ENCODE assay signal across 29 cellular contexts in genomic region chr11:121351089-121351488, GRCh38. TPM values are rescaled to one million over a fixed set of nuclear protein-coding genes. Genes with fewer than 3 reads are reported as not detected.
DNase-seq lines count a peak whose midpoint lies in the region; ATAC-seq and TF ChIP-seq lines count a peak whose summit lies in the region.
"Had no signal": no experiment of that assay in that cellular context is flagged by ENCODE, and none has a peak within 500 bp of the region (broad histone marks: within the 10 kb centered on the region; RNA-seq: fewer than 3 reads in every experiment).

No MANE protein-coding gene starts in this region.

- H3K4me3 ChIP-seq in fibroblast of mammary gland (ENCODE audit: control insufficient read depth, low read depth, low read length): no peak overlapping the region
- H3K4me3 ChIP-seq in neural progenitor cell: no peak overlapping the region
- H3K4me3 ChIP-seq in CD8-positive, alpha-beta T cell (ENCODE audit: low read depth, low read length): no peak overlapping the region
- H3K4me3 ChIP-seq in gastrocnemius medialis: no peak overlapping the region
- H3K4me3 ChIP-seq: gastroesophageal sphincter, K562, sigmoid colon, stomach, tibial nerve had no signal

- no peak for ATAC-seq in CD8-positive, alpha-beta T cell
- ATAC-seq in gastrocnemius medialis (no peak), GM18520 (IDR thresholded peaks at IDR 0.05; ENCODE audit: unreplicated experiment) (no peak)
- ATAC-seq: activated CD8-positive, alpha-beta T cell treated with anti-CD3 and anti-CD28 coated beads for 36 hours; gastroesophageal sphincter; K562 had no signal

- no peaks in the 10 kb centered on the region for H4K20me1 ChIP-seq in neural progenitor cell (ENCODE audit: low read depth)

- no peak overlapping the region for H3K4me3 Mint-ChIP-seq in neural progenitor cell
- no peak overlapping the region for H3K4me3 Mint-ChIP-seq in CD8-positive, alpha-beta T cell
- H3K4me3 Mint-ChIP-seq: activated CD8-positive, alpha-beta T cell treated with anti-CD3 and anti-CD28 coated beads for 36 hours; activated T-helper 1 cell treated with anti-CD3 and anti-CD28 coated beads, Interleukin-12 subunit alpha, Interleukin-12 subunit beta, Interleukin-2, Interleukin-4 antibody, amounts not matched to agents 30 ng/mL and 10 ng/mL and 1 ng/mL, durations not matched to agents 14 hours and 24 hours and 36 hours; T-helper 2 cell treated with Interferon-gamma antibody and Interleukin-4, amounts not matched to agents 5 μg/mL and 100 μg/mL, for 36 hours had no signal

- no peak for TF ChIP-seq POLR2A in gastrocnemius medialis (IDR thresholded peaks at IDR 0.05)

- DNase-seq in G401 (ENCODE audit: low spot score): peak; percentile 80
- peak; percentile 33 for DNase-seq in NCI-H1694 treated with DMSO at 0.1 percent for 48 hours (lab: John Stamatoyannopoulos, UW)
- peak; percentile 5 for DNase-seq in fibroblast of mammary gland (ENCODE audit: low read depth)
- no peak for DNase-seq in neural progenitor cell (ENCODE audit: low spot score)
- DNase-seq in CD8-positive, alpha-beta T cell: no peak
- DNase-seq in gastrocnemius medialis: no peak
- no peak for DNase-seq in KG1 (lab: John Stamatoyannopoulos, UW)
- DNase-seq: activated CD8-positive, alpha-beta memory T cell treated with anti-CD3 and anti-CD28 coated beads, Interleukin-2, amount 50 U/mL, for 48 hours; activated CD8-positive, alpha-beta T cell treated with anti-CD3 and anti-CD28 coated beads for 36 hours; activated naive CD4-positive, alpha-beta T cell treated with Interleukin-2 at 50 U/mL for 16 hours; cerebellar nuclear complex; DMS153; GF-D8; GOT3; MM.1S; NCI-H1105 treated with DMSO at 0.1 percent for 48 hours; NCI-H2029; NCI-H345; NCI-H82; sigmoid colon; stimulated activated CD4-positive, alpha-beta T cell treated with anti-CD3 and anti-CD28 coated beads, Interleukin-4, amount 100 ng/mL, for 1 hour; stomach had no signal

- H3K27ac ChIP-seq in neural progenitor cell: no peak overlapping the region
- no peak overlapping the region for H3K27ac ChIP-seq in CD8-positive, alpha-beta T cell (ENCODE audit: low read depth, low read length)
- no peak overlapping the region for H3K27ac ChIP-seq in gastrocnemius medialis
- H3K27ac ChIP-seq: neutrophil, stomach, tibial nerve had no signal

- no peak for TF ChIP-seq CTCF in fibroblast of mammary gland (conservative IDR thresholded peaks at IDR 0.05; ENCODE audit: control insufficient read depth, insufficient read depth, low read depth, low read length)
- TF ChIP-seq CTCF in neural progenitor cell (IDR thresholded peaks at IDR 0.05): no peak
- TF ChIP-seq CTCF in CD8-positive, alpha-beta T cell (IDR thresholded peaks at IDR 0.05): no peak
- TF ChIP-seq CTCF in gastrocnemius medialis (IDR thresholded peaks at IDR 0.05 in 4 of 5, conservative IDR thresholded peaks at IDR 0.05 in 1 of 5): no peak

- no peaks in the 10 kb centered on the region for H3K36me3 ChIP-seq in neural progenitor cell
- no peaks in the 10 kb centered on the region for H3K36me3 ChIP-seq in CD8-positive, alpha-beta T cell (ENCODE audit: insufficient read depth, low read length)
- no peaks in the 10 kb centered on the region for H3K36me3 ChIP-seq in gastrocnemius medialis
- H3K36me3 ChIP-seq: gastroesophageal sphincter, neutrophil, sigmoid colon, stomach, tibial nerve had no signal

- H3K9me3 Mint-ChIP-seq in neural progenitor cell: no peaks in the 10 kb centered on the region
- H3K9me3 Mint-ChIP-seq in CD8-positive, alpha-beta T cell: no peaks in the 10 kb centered on the region
- H3K9me3 Mint-ChIP-seq: activated CD8-positive, alpha-beta T cell treated with anti-CD3 and anti-CD28 coated beads for 36 hours; T-helper 2 cell treated with Interferon-gamma antibody and Interleukin-4, amounts not matched to agents 5 μg/mL and 100 μg/mL, for 36 hours had no signal

- H3K27me3 ChIP-seq in neural progenitor cell (no peaks in the 10 kb centered on the region), gastrocnemius medialis (peaks cover 0 to 2% (median 0%) of the 10 kb centered on the region in 3 donors)
- no peaks in the 10 kb centered on the region for H3K27me3 ChIP-seq in CD8-positive, alpha-beta T cell (ENCODE audit: insufficient read depth, low read length)
- H3K27me3 ChIP-seq: gastroesophageal sphincter, neutrophil, sigmoid colon, stomach had no signal

- no peaks in the 10 kb centered on the region for H3K9me3 ChIP-seq in neural progenitor cell (ENCODE audit: low read depth)
- no peaks in the 10 kb centered on the region for H3K9me3 ChIP-seq in CD8-positive, alpha-beta T cell (ENCODE audit: low read length)
- H3K9me3 ChIP-seq in gastrocnemius medialis: no peaks in the 10 kb centered on the region
- H3K9me3 ChIP-seq: gastroesophageal sphincter, neutrophil, sigmoid colon, stomach, tibial nerve had no signal

- intact Hi-C loops in CD8-positive, alpha-beta T cell (cut with DNase I, micrococcal nuclease): no loop called here
- intact Hi-C loops in gastrocnemius medialis (cut with DNase I; ENCODE audit: low total_unique reads): no loop called here

- peaks cover 16% of the 10 kb centered on the region for H3K4me1 Mint-ChIP-seq in neural progenitor cell
- H3K4me1 Mint-ChIP-seq in CD8-positive, alpha-beta T cell (ENCODE audit: low read depth): no peaks in the 10 kb centered on the region

- POLR2A ChIA-PET in CD8-positive, alpha-beta T cell (lab: Charles Lee): no interaction called here

- no peak overlapping the region for H3K9ac ChIP-seq in neural progenitor cell

- H3K27ac Mint-ChIP-seq in neural progenitor cell: no peak overlapping the region
- H3K27ac Mint-ChIP-seq in CD8-positive, alpha-beta T cell: no peak overlapping the region
- H3K27ac Mint-ChIP-seq: activated CD8-positive, alpha-beta T cell treated with anti-CD3 and anti-CD28 coated beads for 36 hours; activated T-helper 1 cell treated with anti-CD3 and anti-CD28 coated beads, Interleukin-12 subunit alpha, Interleukin-12 subunit beta, Interleukin-2, Interleukin-4 antibody, amounts not matched to agents 30 ng/mL and 10 ng/mL and 1 ng/mL, durations not matched to agents 14 hours and 24 hours and 36 hours; T-helper 2 cell treated with Interferon-gamma antibody and Interleukin-4, amounts not matched to agents 5 μg/mL and 100 μg/mL, for 36 hours had no signal

- H3K4me2 ChIP-seq in neural progenitor cell: no peak overlapping the region

- in situ Hi-C loops in G401 (cut with HindIII; ENCODE audit: low sequenced_read_pairs): no loop called here
- in situ Hi-C loops in gastrocnemius medialis (cut with MboI; ENCODE audit: low sequenced_read_pairs in 4 of 4): no loop called here

- CTCF ChIA-PET in CD8-positive, alpha-beta T cell (lab: Charles Lee): interaction anchor here (1.0 to 1.4 kb wide), 2 partner anchors 14 to 46 kb away, joined by 3 read pairs; no protein-coding TSS in a partner anchor

- H2AFZ ChIP-seq in neural progenitor cell (replicated peaks): peak overlapping the region; percentile 8

- peaks cover 5% of the 10 kb centered on the region for H3K4me1 ChIP-seq in neural progenitor cell
- H3K4me1 ChIP-seq in CD8-positive, alpha-beta T cell (ENCODE audit: insufficient read depth, low read length): no peaks in the 10 kb centered on the region
- peaks cover 0 to 3% of the 10 kb centered on the region in 2 donors for H3K4me1 ChIP-seq in gastrocnemius medialis

- peaks cover 4% of the 10 kb centered on the region for H3K27me3 Mint-ChIP-seq in neural progenitor cell (ENCODE audit: insufficient read depth, low read depth)
- H3K27me3 Mint-ChIP-seq in CD8-positive, alpha-beta T cell (ENCODE audit: low read depth): no peaks in the 10 kb centered on the region
- H3K27me3 Mint-ChIP-seq: activated CD8-positive, alpha-beta T cell treated with anti-CD3 and anti-CD28 coated beads for 36 hours had no signal

- no peaks in the 10 kb centered on the region for H3F3A ChIP-seq in neural progenitor cell (ENCODE audit: low read depth)

- no peaks in the 10 kb centered on the region for H3K36me3 Mint-ChIP-seq in neural progenitor cell
- no peaks in the 10 kb centered on the region for H3K36me3 Mint-ChIP-seq in CD8-positive, alpha-beta T cell

- no peaks in the 10 kb centered on the region for H3K79me2 ChIP-seq in neural progenitor cell (ENCODE audit: low read depth)

RNA-seq across cellular contexts. Expression of gene SC5D, which starts 58.5 kb away (rescaled TPM):
- total RNA-seq in G401 (2014; rRNA removed; shearing (Covaris generic)): 11.0 and 19.4 TPM in 2 replicates
- total RNA-seq in neural progenitor cell (ENCODE audit: low replicate concordance): 43.3 and 80.7 TPM in 2 replicates
- 10 to 100 TPM; 69.2 to 70.1 TPM for total RNA-seq in CD8-positive, alpha-beta T cell
- 10 to 100 TPM in 1 of 4 donors, 1 to 10 TPM in 3; 5.7 to 11.5 (median 6.5) TPM for total RNA-seq in gastrocnemius medialis

Comparison
In these comparisons a context has a peak if more than half of its experiments do, and no peak if none do; other contexts are left out.
1. DNase-seq: peak in G401 (single experiment), NCI-H1694 treated with DMSO at 0.1 percent for 48 hours (single experiment) and fibroblast of mammary gland (single experiment); none in neural progenitor cell (single experiment), CD8-positive, alpha-beta T cell (0 of 7), gastrocnemius medialis (0 of 2) and KG1 (single experiment).